Comparison of ENCODE assay signal across 8 cellular contexts in genomic region chr17:21510686-21511367, GRCh38.
DNase-seq lines count a peak whose midpoint lies in the region; ATAC-seq and TF ChIP-seq lines count a peak whose summit lies in the region.

No MANE protein-coding gene starts in this region.

- ATAC-seq in heart right ventricle (peak in 2 of 8 donors; percentile 41 to 48), GM18498 (IDR thresholded peaks at IDR 0.05; ENCODE audit: unreplicated experiment) (no peak)

- H3K36me3 ChIP-seq in heart right ventricle (no peaks in the 10 kb centered on the region), mucosa of stomach (ENCODE audit: control insufficient read depth, insufficient read depth, low read length) (no peaks in the 10 kb centered on the region)

- H3K9me3 ChIP-seq in heart right ventricle (no peaks in the 10 kb centered on the region), mucosa of stomach (ENCODE audit: control insufficient read depth, low read length) (no peaks in the 10 kb centered on the region)

- intact Hi-C loops in heart right ventricle (cut with DNase I) (loop anchor here (1.0 to 10.0 kb wide), 10 partner anchors 52 to 396 kb away; partner anchors contain the start of genes MAP2K3 (in 6 of the 10) and DHRS7B (in 4 of the 10)), cardiac septum (cut with DNase I) (loop anchor here (1.0 to 5.0 kb wide), 2 partner anchors 59 to 384 kb away; partner anchors contain the start of gene DHRS7B)

- peak overlapping the region; percentile 68 for H3K9ac ChIP-seq in mucosa of stomach (ENCODE audit: low read length)

- H3K4me1 ChIP-seq in heart right ventricle = peaks cover 0 to 20% (median 4%) of the 10 kb centered on the region in 9 donors
- peaks cover 16% of the 10 kb centered on the region for H3K4me1 ChIP-seq in mucosa of stomach (ENCODE audit: control insufficient read depth, insufficient read depth, low read length)

- TF ChIP-seq CTCF in heart right ventricle (IDR thresholded peaks at IDR 0.05) = no peak

- H3K27me3 ChIP-seq in heart right ventricle (peaks cover 0 to 21% (median 0%) of the 10 kb centered on the region in 7 donors), mucosa of stomach (ENCODE audit: control insufficient read depth, insufficient read depth, low read length) (peaks cover 29% of the 10 kb centered on the region)

- no peak for DNase-seq in heart right ventricle
- no peak for DNase-seq in cardiac septum (ENCODE audit: low spot score)
- peak; percentile 25 for DNase-seq in dermis blood vessel endothelial cell
- DNase-seq in cortex of kidney (lab: John Stamatoyannopoulos, UW) = no peak
- DNase-seq in stimulated activated CD4-positive, alpha-beta T cell treated with anti-CD3 and anti-CD28 coated beads, Interleukin-4, amount 100 ng/mL, for 24 hours = no peak
- no peak for DNase-seq in NCI-H1436 (lab: John Stamatoyannopoulos, UW)

- H3K4me3 ChIP-seq in heart right ventricle (peak overlapping the region; percentile 38 to 69 (median 62)), mucosa of stomach (ENCODE audit: low read length) (no peak overlapping the region)

- WGBS in heart right ventricle, 2 donors = 32% methylated on average over 14 of the region's 14 CpGs

- H3K27ac ChIP-seq in heart right ventricle = peak overlapping the region in 9 of 10 donors; percentile 21 to 81 (median 60)
